In genomic region chr9:112104401-112104800, GRCh38 we compare ENCODE assay signal across 1 cellular context.
TF ChIP-seq lines count a peak whose summit lies in the region.

No MANE protein-coding gene starts in this region.

TF ChIP-seq in GM12878, 131 proteins besides CTCF, POLR2A, EP300 and RAD21:
- no peak for TF ChIP-seq BRCA1 (IDR thresholded peaks at IDR 0.05; ENCODE audit: low read depth, low read length)
- TF ChIP-seq IRF3 (IDR thresholded peaks at IDR 0.05): no peak
- no peak for TF ChIP-seq FOXK2 (IDR thresholded peaks at IDR 0.05)
- no peak for TF ChIP-seq TBL1XR1 (IDR thresholded peaks at IDR 0.05; ENCODE audit: low read depth, low read length)
- no peak for TF ChIP-seq NR2F1 (conservative IDR thresholded peaks at IDR 0.05)
- TF ChIP-seq, protein P1, sequence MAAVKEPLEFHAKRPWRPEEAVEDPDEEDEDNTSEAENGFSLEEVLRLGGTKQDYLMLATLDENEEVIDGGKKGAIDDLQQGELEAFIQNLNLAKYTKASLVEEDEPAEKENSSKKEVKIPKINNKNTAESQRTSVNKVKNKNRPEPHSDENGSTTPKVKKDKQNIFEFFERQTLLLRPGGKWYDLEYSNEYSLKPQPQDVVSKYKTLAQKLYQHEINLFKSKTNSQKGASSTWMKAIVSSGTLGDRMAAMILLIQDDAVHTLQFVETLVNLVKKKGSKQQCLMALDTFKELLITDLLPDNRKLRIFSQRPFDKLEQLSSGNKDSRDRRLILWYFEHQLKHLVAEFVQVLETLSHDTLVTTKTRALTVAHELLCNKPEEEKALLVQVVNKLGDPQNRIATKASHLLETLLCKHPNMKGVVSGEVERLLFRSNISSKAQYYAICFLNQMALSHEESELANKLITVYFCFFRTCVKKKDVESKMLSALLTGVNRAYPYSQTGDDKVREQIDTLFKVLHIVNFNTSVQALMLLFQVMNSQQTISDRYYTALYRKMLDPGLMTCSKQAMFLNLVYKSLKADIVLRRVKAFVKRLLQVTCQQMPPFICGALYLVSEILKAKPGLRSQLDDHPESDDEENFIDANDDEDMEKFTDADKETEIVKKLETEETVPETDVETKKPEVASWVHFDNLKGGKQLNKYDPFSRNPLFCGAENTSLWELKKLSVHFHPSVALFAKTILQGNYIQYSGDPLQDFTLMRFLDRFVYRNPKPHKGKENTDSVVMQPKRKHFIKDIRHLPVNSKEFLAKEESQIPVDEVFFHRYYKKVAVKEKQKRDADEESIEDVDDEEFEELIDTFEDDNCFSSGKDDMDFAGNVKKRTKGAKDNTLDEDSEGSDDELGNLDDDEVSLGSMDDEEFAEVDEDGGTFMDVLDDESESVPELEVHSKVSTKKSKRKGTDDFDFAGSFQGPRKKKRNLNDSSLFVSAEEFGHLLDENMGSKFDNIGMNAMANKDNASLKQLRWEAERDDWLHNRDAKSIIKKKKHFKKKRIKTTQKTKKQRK (IDR thresholded peaks at IDR 0.05; ENCODE audit: low read depth, low read length): no peak
- no peak for TF ChIP-seq FOXM1 (IDR thresholded peaks at IDR 0.05; ENCODE audit: low read depth, low read length)
- no peak for TF ChIP-seq HDAC6 (IDR thresholded peaks at IDR 0.05; ENCODE audit: unreplicated experiment)
- TF ChIP-seq RBBP5 (conservative IDR thresholded peaks at IDR 0.05): no peak
- no peak for TF ChIP-seq POLR2AphosphoS2 (IDR thresholded peaks at IDR 0.05; ENCODE audit: low read depth, low read length)
- TF ChIP-seq, protein P2, sequence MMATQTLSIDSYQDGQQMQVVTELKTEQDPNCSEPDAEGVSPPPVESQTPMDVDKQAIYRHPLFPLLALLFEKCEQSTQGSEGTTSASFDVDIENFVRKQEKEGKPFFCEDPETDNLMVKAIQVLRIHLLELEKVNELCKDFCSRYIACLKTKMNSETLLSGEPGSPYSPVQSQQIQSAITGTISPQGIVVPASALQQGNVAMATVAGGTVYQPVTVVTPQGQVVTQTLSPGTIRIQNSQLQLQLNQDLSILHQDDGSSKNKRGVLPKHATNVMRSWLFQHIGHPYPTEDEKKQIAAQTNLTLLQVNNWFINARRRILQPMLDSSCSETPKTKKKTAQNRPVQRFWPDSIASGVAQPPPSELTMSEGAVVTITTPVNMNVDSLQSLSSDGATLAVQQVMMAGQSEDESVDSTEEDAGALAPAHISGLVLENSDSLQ (IDR thresholded peaks at IDR 0.05): no peak
- no peak for TF ChIP-seq KLF5 (IDR thresholded peaks at IDR 0.05; ENCODE audit: partially characterized antibody)
- TF ChIP-seq SUZ12 (IDR thresholded peaks at IDR 0.05; ENCODE audit: unreplicated experiment): no peak
- TF ChIP-seq CHD4 (IDR thresholded peaks at IDR 0.05): no peak
- TF ChIP-seq, protein P3, sequence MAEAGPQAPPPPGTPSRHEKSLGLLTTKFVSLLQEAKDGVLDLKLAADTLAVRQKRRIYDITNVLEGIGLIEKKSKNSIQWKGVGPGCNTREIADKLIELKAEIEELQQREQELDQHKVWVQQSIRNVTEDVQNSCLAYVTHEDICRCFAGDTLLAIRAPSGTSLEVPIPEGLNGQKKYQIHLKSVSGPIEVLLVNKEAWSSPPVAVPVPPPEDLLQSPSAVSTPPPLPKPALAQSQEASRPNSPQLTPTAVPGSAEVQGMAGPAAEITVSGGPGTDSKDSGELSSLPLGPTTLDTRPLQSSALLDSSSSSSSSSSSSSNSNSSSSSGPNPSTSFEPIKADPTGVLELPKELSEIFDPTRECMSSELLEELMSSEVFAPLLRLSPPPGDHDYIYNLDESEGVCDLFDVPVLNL (IDR thresholded peaks at IDR 0.05; ENCODE audit: low read depth, low read length): no peak
